ENCODE assay signal across 18 cellular contexts in the genomic region with DNA sequence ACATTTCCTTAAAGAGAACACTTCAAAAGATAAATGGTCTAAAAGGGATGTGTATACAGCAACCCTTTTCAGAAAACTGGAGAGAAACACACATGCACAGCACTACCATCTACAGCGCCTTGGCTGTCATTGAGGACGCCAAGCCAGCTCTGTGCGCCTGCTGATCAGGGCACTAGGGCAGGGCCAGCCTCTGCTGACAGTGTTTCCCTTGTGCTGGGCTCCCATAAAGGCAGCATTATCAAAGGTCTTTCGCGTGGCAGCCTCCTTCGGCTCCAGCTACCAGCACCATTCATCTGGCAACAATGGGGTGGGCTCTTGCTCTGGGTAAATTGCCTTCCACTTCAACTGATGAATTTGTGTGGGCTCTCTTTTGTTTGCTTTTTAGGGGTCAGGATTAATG. TPM values are rescaled to one million over a fixed set of nuclear protein-coding genes. Genes with fewer than 3 reads are reported as not detected.
DNase-seq lines count a peak whose midpoint lies in the region; ATAC-seq, FAIRE-seq and TF ChIP-seq lines count a peak whose summit lies in the region.
"Had no signal": no experiment of that assay in that cellular context is flagged by ENCODE, and none has a peak within 500 bp of the region (broad histone marks: within the 10 kb centered on the region; RNA-seq: fewer than 3 reads in every experiment).

No MANE protein-coding gene starts in this region.

- in situ Hi-C loops in SK-MEL-5 (cut with HindIII; ENCODE audit: low pct_unique_long_range_greater_than_20kb, low sequenced_read_pairs) (no loop called here), brain microvascular endothelial cell (cut with HindIII; ENCODE audit: low pct_ligation_motif_present, low sequenced_read_pairs) (no loop called here)

- DNase-seq in GM12891 (ENCODE audit: insufficient read length, low spot score) (no peak), SK-MEL-5 (ENCODE audit: low read depth, low spot score) (peak; percentile 93), hippocampal formation (lab: John Stamatoyannopoulos, UW) (peak; percentile 88 to 96), putamen (ENCODE audit: low spot score) (peak; percentile 96), brain microvascular endothelial cell (no peak)
- DNase-seq: activated CD4-positive, alpha-beta memory T cell treated with anti-CD3 and anti-CD28 coated beads for 36 hours; activated gamma-delta T cell; DMS79; effector CD4-positive, alpha-beta T cell; H9; NCI-H1092 treated with DMSO at 0.1 percent for 48 hours; NCI-H510A treated with DMSO at 0.1 percent for 48 hours; PC-3; uterus had no signal

- H3K27ac ChIP-seq in brain microvascular endothelial cell, result no peak overlapping the region
- H3K27ac ChIP-seq: BLaER1, uterus had no signal

- H3K36me3 ChIP-seq in brain microvascular endothelial cell (replicated peaks), result peaks cover 19% of the 10 kb centered on the region
- H3K36me3 ChIP-seq: BLaER1, uterus had no signal

- FAIRE-seq in GM12891 (lab: Jason Lieb, UNC), result no peak

- 0 out of 2 replicates have a peak, but pooled peaks have one; percentile 13 for TF ChIP-seq POLR2A in GM12891 (IDR thresholded peaks at IDR 0.05; ENCODE audit: low read depth, low read length)

- no peak for ATAC-seq in HG02798 (IDR thresholded peaks at IDR 0.05; ENCODE audit: poor library complexity, unreplicated experiment)
- ATAC-seq in HG02642 (IDR thresholded peaks at IDR 0.05; ENCODE audit: poor library complexity, unreplicated experiment), result no peak
- ATAC-seq: PC-3 had no signal

- no peaks in the 10 kb centered on the region for H3K27me3 ChIP-seq in brain microvascular endothelial cell (replicated peaks)
- H3K27me3 ChIP-seq: BLaER1, uterus had no signal

- TF ChIP-seq CTCF in brain microvascular endothelial cell (IDR thresholded peaks at IDR 0.05; ENCODE audit: low read depth, low read length, missing control alignments), result no peak

- H3K4me3 ChIP-seq in brain microvascular endothelial cell (ENCODE audit: low read depth, low read length), result no peak overlapping the region
- H3K4me3 ChIP-seq: BLaER1, lung, uterus had no signal

TF ChIP-seq in GM12891, 5 proteins besides CTCF, POLR2A, EP300 and RAD21:
- no peak for TF ChIP-seq SPI1 (IDR thresholded peaks at IDR 0.05; ENCODE audit: low read depth, low read length)
- 0 out of 2 replicates have a peak, but pooled peaks have one; percentile 17 for TF ChIP-seq POLR2AphosphoS5 (IDR thresholded peaks at IDR 0.05; ENCODE audit: low read depth, low read length)

RNA-seq across cellular contexts. Expression of a gene that starts 53.4 kb away (rescaled TPM):
- 0.30 TPM for polyA plus RNA-seq in GM12891 (2012; ENCODE audit: low read depth, missing spikeins)
- not detected in 2 replicates for total RNA-seq in SK-MEL-5 (2014; rRNA removed; shearing (Covaris generic))
- not detected in 2 replicates for polyA plus RNA-seq in SK-MEL-5 (2015; cell fraction: cytosol; rRNA removed)
- not detected in 2 replicates for polyA plus RNA-seq in SK-MEL-5 (2015; cell fraction: nucleus; rRNA removed)
- total RNA-seq: activated CD4-positive, alpha-beta memory T cell treated with anti-CD3 and anti-CD28 coated beads for 36 hours; H9; lung; PC-3; uterus had no signal

Comparison
In these comparisons a context has a peak if more than half of its experiments do, and no peak if none do; other contexts are left out.
1. DNase-seq: peak in SK-MEL-5 (single experiment), hippocampal formation (2 of 2) and putamen (single experiment); none in GM12891 (single experiment) and brain microvascular endothelial cell (single experiment).